16 cellular contexts compared by ENCODE assay signal in the genomic region with DNA sequence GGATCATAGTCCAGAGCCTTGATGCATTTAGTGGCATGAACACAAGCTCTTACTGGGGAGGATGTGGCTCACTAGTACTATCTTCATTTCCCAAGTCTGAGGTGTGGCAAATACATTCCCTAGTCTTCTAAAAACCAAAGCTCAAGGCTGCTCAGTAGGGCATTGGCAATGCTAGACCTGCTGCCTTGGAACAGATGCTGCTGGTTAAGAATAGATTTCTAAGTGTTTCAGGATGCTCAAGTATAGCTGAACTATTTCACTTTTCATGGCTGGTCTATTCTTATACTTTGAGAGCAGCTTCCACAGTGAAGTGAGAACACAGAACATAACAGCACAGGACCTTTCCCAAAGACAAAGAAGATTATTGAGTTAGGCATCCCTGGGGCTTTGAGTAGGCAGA.
DNase-seq lines count a peak whose midpoint lies in the region; ATAC-seq, FAIRE-seq and TF ChIP-seq lines count a peak whose summit lies in the region.
"Had no signal": no experiment of that assay in that cellular context is flagged by ENCODE, and none has a peak within 500 bp of the region (broad histone marks: within the 10 kb centered on the region; RNA-seq: fewer than 3 reads in every experiment).

No MANE protein-coding gene starts in this region.

- no peak for TF ChIP-seq CTCF in K562 (IDR thresholded peaks at IDR 0.05 in 2 of 3, conservative IDR thresholded peaks at IDR 0.05 in 1 of 3; ENCODE audit: insufficient read depth in 2 of 3, low read depth in 1 of 3, low read length in 3 of 3)
- no peak for TF ChIP-seq CTCF in neutrophil (IDR thresholded peaks at IDR 0.05)
- no peak for TF ChIP-seq CTCF in brain microvascular endothelial cell (IDR thresholded peaks at IDR 0.05; ENCODE audit: low read depth, low read length, missing control alignments)

- CTCF ChIA-PET in K562 (lab: Yijun Ruan, JAX; ENCODE audit: low intra/inter-chr PET ratio), result no interaction called here

- POLR2A ChIA-PET in K562 (lab: Yijun Ruan, JAX), result no interaction called here

- H3K27me3 ChIP-seq in K562 (ENCODE audit: control insufficient read depth in 2 of 2, insufficient read depth in 2 of 2, low read length in 2 of 2), result no peaks in the 10 kb centered on the region
- no peaks in the 10 kb centered on the region for H3K27me3 ChIP-seq in neutrophil
- no peaks in the 10 kb centered on the region for H3K27me3 ChIP-seq in GM23248 (replicated peaks; ENCODE audit: insufficient read depth)
- no peaks in the 10 kb centered on the region for H3K27me3 ChIP-seq in brain microvascular endothelial cell (replicated peaks)
- H3K27me3 ChIP-seq: MG63 had no signal

- H4K20me1 ChIP-seq in K562 (replicated peaks; ENCODE audit: control insufficient read depth, insufficient read depth, low read length), result no peaks in the 10 kb centered on the region
- H4K20me1 ChIP-seq in GM23248 (ENCODE audit: insufficient read depth), result no peaks in the 10 kb centered on the region

- no peaks in the 10 kb centered on the region for H3K9me2 ChIP-seq in GM23248 (ENCODE audit: insufficient read depth)

- no peak for TF ChIP-seq EP300 in K562 (IDR thresholded peaks at IDR 0.05; ENCODE audit: low read length)

- no peaks in the 10 kb centered on the region for H3K9me3 ChIP-seq in K562 (replicated peaks; ENCODE audit: control insufficient read depth, insufficient read depth, low read depth, low read length)
- H3K9me3 ChIP-seq in neutrophil, result no peaks in the 10 kb centered on the region
- H3K9me3 ChIP-seq in GM23248 (ENCODE audit: low read depth), result no peaks in the 10 kb centered on the region
- H3K9me3 ChIP-seq: Caco-2, HAP-1, MG63 had no signal

- DNase-seq in K562 (ENCODE audit: extremely low read depth in 1 of 4, low spot score in 3 of 4) (no peak), GM23248 (no peak), NCI-H2029 treated with DMSO at 0.1 percent for 48 hours (lab: John Stamatoyannopoulos, UW) (no peak), brain microvascular endothelial cell (no peak)
- DNase-seq: Caco-2, MG63, NCI-H187, NCI-H526 treated with DMSO at 0.1 percent for 48 hours, RPMI8226, SIG-M5 had no signal

- peaks cover 7 to 21% of the 10 kb centered on the region in 2 experiments; a peak in 3 of 5 replicates for H3K4me1 ChIP-seq in K562 (replicated peaks in 1 of 2; ENCODE audit: control insufficient read depth in 2 of 2, insufficient read depth in 2 of 2, low read length in 2 of 2)
- H3K4me1 ChIP-seq in neutrophil (ENCODE audit: control insufficient read depth in 1 of 2, insufficient read depth in 1 of 2, low read depth in 1 of 2, low read length in 1 of 2), result peaks cover 7 to 13% of the 10 kb centered on the region in 2 experiments
- H3K4me1 ChIP-seq in GM23248 (ENCODE audit: insufficient read depth), result peaks cover 12% of the 10 kb centered on the region
- H3K4me1 ChIP-seq: Caco-2, HAP-1 had no signal

- H3K4me2 ChIP-seq in K562 (ENCODE audit: insufficient read depth, low read length) (no peak overlapping the region), GM23248 (ENCODE audit: unreplicated experiment) (no peak overlapping the region)
- H3K4me2 ChIP-seq: KMS-11 had no signal

- H3K27ac ChIP-seq in K562 (ENCODE audit: extremely low read depth, low read depth, low read length) (no peak overlapping the region), neutrophil (peak overlapping the region; percentile 56), GM23248 (no peak overlapping the region), brain microvascular endothelial cell (no peak overlapping the region)
- H3K27ac ChIP-seq: KMS-11 had no signal

- in situ Hi-C loops in K562 (cut with MboI) (no loop called here), GM23248 (cut with MboI) (no loop called here), brain microvascular endothelial cell (cut with HindIII; ENCODE audit: low pct_ligation_motif_present, low sequenced_read_pairs) (no loop called here)

- no peak for TF ChIP-seq RAD21 in K562 (CRISPR knock-in tag; conservative IDR thresholded peaks at IDR 0.05 in 1 of 2, IDR thresholded peaks at IDR 0.05 in 1 of 2)

- intact Hi-C loops in K562 (cut with micrococcal nuclease), result no loop called here

- peak overlapping the region; percentile 27 for H2AFZ ChIP-seq in K562 (ENCODE audit: low read depth, low read length)
- H2AFZ ChIP-seq in GM23248, result no peak overlapping the region

- ATAC-seq in GM18498 (IDR thresholded peaks at IDR 0.05; ENCODE audit: unreplicated experiment) (peak; percentile 49), HG02885 (IDR thresholded peaks at IDR 0.05; ENCODE audit: poor library complexity, unreplicated experiment) (peak; percentile 28), K562 (no peak)
- ATAC-seq: HepG2 had no signal

- H3K9ac ChIP-seq in K562 (ENCODE audit: insufficient read depth in 1 of 2, low read depth in 2 of 2, low read length in 2 of 2), result no peak overlapping the region
- H3K9ac ChIP-seq in GM23248, result no peak overlapping the region
- H3K9ac ChIP-seq: KMS-11 had no signal

- H3F3A ChIP-seq in GM23248 (ENCODE audit: insufficient read depth), result peaks cover 18% of the 10 kb centered on the region; the same call in 1 of the 2 replicates

- no peak for TF ChIP-seq POLR2A in K562 (conservative IDR thresholded peaks at IDR 0.05)

- BruUV-seq in K562 (replicated peaks; lab: Mats Ljungman, UMichigan), result no TSS peak

- no peaks in the 10 kb centered on the region for H3K36me3 ChIP-seq in K562 (ENCODE audit: control insufficient read depth, insufficient read depth, low read length)
- no peaks in the 10 kb centered on the region for H3K36me3 ChIP-seq in neutrophil
- no peaks in the 10 kb centered on the region for H3K36me3 ChIP-seq in GM23248 (ENCODE audit: low read depth)
- H3K36me3 ChIP-seq in brain microvascular endothelial cell (replicated peaks), result no peaks in the 10 kb centered on the region
- H3K36me3 ChIP-seq: HAP-1, MG63 had no signal

- FAIRE-seq in K562 (lab: Jason Lieb, UNC), result no peak
- FAIRE-seq: HepG2 had no signal

- H3K79me2 ChIP-seq in K562 (ENCODE audit: control insufficient read depth, insufficient read depth, low read length) (no peaks in the 10 kb centered on the region), GM23248 (ENCODE audit: insufficient read depth) (no peaks in the 10 kb centered on the region)

- H3K4me3 ChIP-seq in K562 (no peak overlapping the region), neutrophil (ENCODE audit: low read depth in 1 of 2, low read length in 1 of 2) (no peak overlapping the region), GM23248 (no peak overlapping the region), brain microvascular endothelial cell (ENCODE audit: low read depth, low read length) (no peak overlapping the region)
- H3K4me3 ChIP-seq: HAP-1, MG63 had no signal

- no peaks in the 10 kb centered on the region for H3K9me1 ChIP-seq in K562 (ENCODE audit: control insufficient read depth, insufficient read depth, low read length)

TF ChIP-seq in K562, 482 proteins besides CTCF, POLR2A, EP300 and RAD21:
- TF ChIP-seq NUFIP1 (IDR thresholded peaks at IDR 0.05; ENCODE audit: partially characterized antibody) (no peak), ZNF354B (CRISPR knock-in tag; IDR thresholded peaks at IDR 0.05) (no peak)
